Comparison of ENCODE assay signal across 23 cellular contexts in the genomic region with DNA sequence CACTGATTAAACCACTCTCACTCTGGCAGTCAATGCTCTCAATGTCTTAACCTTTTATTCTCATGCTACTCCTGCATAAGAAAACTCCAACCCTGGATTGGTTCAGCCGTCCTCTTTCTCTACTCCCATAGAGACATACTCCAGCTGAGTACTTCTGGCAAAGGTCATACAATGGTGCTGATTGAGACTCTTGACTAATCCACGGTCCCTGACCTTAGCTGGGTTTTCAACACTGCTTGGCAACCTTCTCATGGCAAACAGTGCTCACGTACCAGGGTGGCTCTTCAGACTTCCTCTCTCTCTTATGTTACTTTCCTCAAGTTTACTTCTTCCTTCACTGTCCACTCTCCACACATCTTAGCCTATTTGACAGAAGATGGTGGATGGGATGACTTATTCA.
"Had no signal": no experiment of that assay in that cellular context is flagged by ENCODE, and none has a peak within 500 bp of the region (broad histone marks: within the 10 kb centered on the region; RNA-seq: fewer than 3 reads in every experiment).

No MANE protein-coding gene starts in this region.

- H3K36me3 ChIP-seq: colonic mucosa, esophagus squamous epithelium, gastrocnemius medialis, heart right ventricle, lower lobe of right lung had no signal

- H3K9me3 ChIP-seq: colonic mucosa, esophagus squamous epithelium, gastrocnemius medialis, heart right ventricle, lower lobe of right lung, mucosa of descending colon had no signal

- H3K27me3 ChIP-seq: colonic mucosa, gastrocnemius medialis, heart right ventricle had no signal

- H3K4me1 ChIP-seq: colonic mucosa had no signal

- H3K9me3 Mint-ChIP-seq: dendritic cell treated with granulocyte-macrophage colony-stimulating factor and Interleukin-4, amounts not matched to agents 40 ng/mL and 50 ng/mL, for 4 days; effector memory CD8-positive, alpha-beta T cell; endodermal cell; mesothelial cell of epicardium had no signal

- DNase-seq: colonic mucosa; cortex of kidney; effector CD8-positive, alpha-beta T cell; effector memory CD8-positive, alpha-beta T cell; endodermal cell; erythroblast; esophagus squamous epithelium; foreskin melanocyte; gastrocnemius medialis; glutamatergic neuron; head of caudate nucleus; heart right ventricle; hippocampal formation; left colon; left ventricle myocardium superior; lower lobe of right lung; mesenchymal stem cell; mucosa of descending colon had no signal

- ATAC-seq: effector memory CD8-positive, alpha-beta T cell; esophagus mucosa; gastrocnemius medialis; left colon; left lobe of liver; left ventricle myocardium superior; mucosa of descending colon had no signal

- H3K36me3 Mint-ChIP-seq: mesothelial cell of epicardium had no signal

- H3K27ac ChIP-seq: colonic mucosa, epithelial cell of prostate, esophagus squamous epithelium, gastrocnemius medialis, heart right ventricle, lower lobe of right lung had no signal

- H3K4me3 ChIP-seq: colonic mucosa, esophagus squamous epithelium, gastrocnemius medialis, heart right ventricle, lower lobe of right lung, mucosa of descending colon had no signal

- H3K4me3 Mint-ChIP-seq: dendritic cell treated with granulocyte-macrophage colony-stimulating factor and Interleukin-4, amounts not matched to agents 40 ng/mL and 50 ng/mL, for 4 days; effector memory CD8-positive, alpha-beta T cell; endodermal cell; mesothelial cell of epicardium had no signal

- H3K27ac Mint-ChIP-seq: dendritic cell treated with granulocyte-macrophage colony-stimulating factor and Interleukin-4, amounts not matched to agents 40 ng/mL and 50 ng/mL, for 4 days; effector memory CD8-positive, alpha-beta T cell; endodermal cell; mesothelial cell of epicardium had no signal
